Comparison of ENCODE assay signal across 14 cellular contexts in the genomic region with DNA sequence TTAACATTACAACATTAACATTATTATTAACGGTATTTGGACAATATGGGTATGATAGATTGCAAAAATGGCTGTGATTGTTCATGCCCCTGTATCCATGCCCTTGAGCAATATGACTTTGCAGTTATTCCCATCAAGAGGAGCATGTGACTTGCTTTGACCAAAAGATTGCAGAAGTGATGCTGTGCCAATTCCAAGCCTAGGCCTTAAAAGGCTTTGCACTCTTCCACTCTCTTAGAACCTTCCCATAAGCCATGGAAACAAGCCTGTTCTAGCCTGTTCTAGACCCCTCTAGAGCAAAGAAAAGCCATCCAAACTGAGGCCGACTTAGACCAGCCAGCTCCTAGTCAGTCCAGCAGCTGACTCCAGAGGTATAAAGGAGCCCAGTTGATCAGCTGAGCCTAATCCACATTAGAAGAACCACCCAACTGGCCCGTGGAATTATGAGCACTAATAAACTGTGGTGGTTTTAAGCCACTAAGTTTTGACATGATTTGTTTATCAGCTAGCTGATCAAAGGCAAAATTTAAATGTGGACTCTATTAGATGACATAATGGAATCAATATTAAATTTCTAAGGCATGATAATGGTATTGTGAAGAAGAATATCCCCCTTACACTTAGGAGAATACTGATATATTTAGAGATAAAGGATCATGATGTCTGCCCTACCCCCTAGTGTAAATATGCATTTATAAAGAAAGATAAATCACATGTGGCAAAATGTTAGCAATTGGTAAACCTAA. TPM values are rescaled to one million over a fixed set of nuclear protein-coding genes. Genes with fewer than 3 reads are reported as not detected.
DNase-seq lines count a peak whose midpoint lies in the region; ATAC-seq and TF ChIP-seq lines count a peak whose summit lies in the region.
"Had no signal": no experiment of that assay in that cellular context is flagged by ENCODE, and none has a peak within 500 bp of the region (broad histone marks: within the 10 kb centered on the region; RNA-seq: fewer than 3 reads in every experiment).

No MANE protein-coding gene starts in this region.

- H3K27ac ChIP-seq in SK-N-MC (peak overlapping the region; percentile 22; the same call in 1 of the 2 replicates), psoas muscle (peak overlapping the region; percentile 34), neural progenitor cell (no peak overlapping the region)
- no peak overlapping the region for H3K27ac ChIP-seq in CD8-positive, alpha-beta memory T cell (ENCODE audit: low read depth, low read length)
- H3K27ac ChIP-seq: ovary, transverse colon had no signal

- H3K4me3 Mint-ChIP-seq in activated T-helper 2 cell treated with anti-CD3 and anti-CD28 coated beads, Interferon-gamma antibody, Interleukin-2, Interleukin-4, amounts not matched to agents 10 μg/mL and 5 μg/mL and 100 μg/mL, durations not matched to agents 14 hours and 24 hours and 36 hours (ENCODE audit: low read depth): no peak overlapping the region
- no peak overlapping the region for H3K4me3 Mint-ChIP-seq in CD8-positive, alpha-beta memory T cell
- H3K4me3 Mint-ChIP-seq in neural progenitor cell: no peak overlapping the region
- H3K4me3 Mint-ChIP-seq: activated naive CD8-positive, alpha-beta T cell treated with anti-CD3 and anti-CD28 coated beads for 36 hours had no signal

- H3K4me3 ChIP-seq in SK-N-MC: no peak overlapping the region
- no peak overlapping the region for H3K4me3 ChIP-seq in fibroblast of mammary gland (ENCODE audit: control insufficient read depth, low read depth, low read length)
- no peak overlapping the region for H3K4me3 ChIP-seq in psoas muscle
- no peak overlapping the region for H3K4me3 ChIP-seq in CD8-positive, alpha-beta memory T cell (ENCODE audit: low read length)
- no peak overlapping the region for H3K4me3 ChIP-seq in neural progenitor cell
- H3K4me3 ChIP-seq: ovary, transverse colon had no signal

- DNase-seq in GM03348 (ENCODE audit: low spot score) (peak; percentile 14), SK-N-MC (ENCODE audit: low read depth, low spot score) (no peak), fibroblast of mammary gland (ENCODE audit: low read depth) (peak; percentile 38), psoas muscle (no peak), neural progenitor cell (ENCODE audit: low spot score) (no peak), posterior cingulate gyrus (no peak)
- DNase-seq in activated T-helper 2 cell treated with anti-CD3 and anti-CD28 coated beads, Interferon-gamma antibody, Interleukin-2, Interleukin-4, amounts not matched to agents 10 μg/mL and 5 μg/mL and 100 μg/mL, durations not matched to agents 14 hours and 24 hours and 36 hours (ENCODE audit: low spot score): no peak
- DNase-seq in CD8-positive, alpha-beta memory T cell: no peak
- DNase-seq: activated naive CD8-positive, alpha-beta T cell treated with anti-CD3 and anti-CD28 coated beads for 36 hours; NCI-H2171 treated with DMSO at 0.1 percent for 48 hours; ovary; stimulated activated CD4-positive, alpha-beta T cell treated with anti-CD3 and anti-CD28 coated beads, Interleukin-15, amount 100 ng/mL, for 24 hours; transverse colon had no signal

- ATAC-seq in psoas muscle: peak; percentile 44 to 67 (median 59)
- ATAC-seq: activated CD4-positive, CD25-positive, alpha-beta regulatory T cell treated with anti-CD3 and anti-CD28 coated beads, Interleukin-2, amount 50 U/mL, for 24 hours had no signal

- H3K79me2 ChIP-seq in neural progenitor cell (ENCODE audit: low read depth): no peaks in the 10 kb centered on the region

- H3K27me3 Mint-ChIP-seq in activated T-helper 2 cell treated with anti-CD3 and anti-CD28 coated beads, Interferon-gamma antibody, Interleukin-2, Interleukin-4, amounts not matched to agents 10 μg/mL and 5 μg/mL and 100 μg/mL, durations not matched to agents 14 hours and 24 hours and 36 hours (ENCODE audit: low read depth): no peaks in the 10 kb centered on the region
- H3K27me3 Mint-ChIP-seq in CD8-positive, alpha-beta memory T cell: no peaks in the 10 kb centered on the region
- H3K27me3 Mint-ChIP-seq in neural progenitor cell (ENCODE audit: insufficient read depth, low read depth): no peaks in the 10 kb centered on the region
- H3K27me3 Mint-ChIP-seq: activated naive CD8-positive, alpha-beta T cell treated with anti-CD3 and anti-CD28 coated beads for 36 hours had no signal

- peaks cover 10% of the 10 kb centered on the region for H3K36me3 Mint-ChIP-seq in activated T-helper 2 cell treated with anti-CD3 and anti-CD28 coated beads, Interferon-gamma antibody, Interleukin-2, Interleukin-4, amounts not matched to agents 10 μg/mL and 5 μg/mL and 100 μg/mL, durations not matched to agents 14 hours and 24 hours and 36 hours (ENCODE audit: low read depth)
- peaks cover 0 to 5% (median 1%) of the 10 kb centered on the region in 3 donors for H3K36me3 Mint-ChIP-seq in CD8-positive, alpha-beta memory T cell
- no peaks in the 10 kb centered on the region for H3K36me3 Mint-ChIP-seq in neural progenitor cell

- peaks cover 23% of the 10 kb centered on the region for H3K4me1 Mint-ChIP-seq in activated T-helper 2 cell treated with anti-CD3 and anti-CD28 coated beads, Interferon-gamma antibody, Interleukin-2, Interleukin-4, amounts not matched to agents 10 μg/mL and 5 μg/mL and 100 μg/mL, durations not matched to agents 14 hours and 24 hours and 36 hours (ENCODE audit: low read depth)
- H3K4me1 Mint-ChIP-seq in CD8-positive, alpha-beta memory T cell: peaks cover 12 to 41% (median 25%) of the 10 kb centered on the region in 3 donors
- H3K4me1 Mint-ChIP-seq in neural progenitor cell: peaks cover 16% of the 10 kb centered on the region

- POLR2A ChIA-PET in CD8-positive, alpha-beta memory T cell (lab: Charles Lee): no interaction called here

- H3K36me3 ChIP-seq in SK-N-MC (ENCODE audit: insufficient read depth, low read length): no peaks in the 10 kb centered on the region
- H3K36me3 ChIP-seq in psoas muscle (ENCODE audit: insufficient read depth in 1 of 2, low read depth in 1 of 2): no peaks in the 10 kb centered on the region
- no peaks in the 10 kb centered on the region for H3K36me3 ChIP-seq in CD8-positive, alpha-beta memory T cell (ENCODE audit: insufficient read depth, low read length)
- no peaks in the 10 kb centered on the region for H3K36me3 ChIP-seq in neural progenitor cell
- H3K36me3 ChIP-seq: ovary, transverse colon had no signal

- TF ChIP-seq CTCF in fibroblast of mammary gland (conservative IDR thresholded peaks at IDR 0.05; ENCODE audit: control insufficient read depth, insufficient read depth, low read depth, low read length): no peak
- no peak for TF ChIP-seq CTCF in psoas muscle (IDR thresholded peaks at IDR 0.05)
- no peak for TF ChIP-seq CTCF in neural progenitor cell (IDR thresholded peaks at IDR 0.05)

- H3K27me3 ChIP-seq in psoas muscle (ENCODE audit: insufficient read depth in 3 of 3, low read length in 2 of 3) (no peaks in the 10 kb centered on the region), neural progenitor cell (no peaks in the 10 kb centered on the region)
- no peaks in the 10 kb centered on the region for H3K27me3 ChIP-seq in CD8-positive, alpha-beta memory T cell (ENCODE audit: insufficient read depth, low read length, poor library complexity, severe bottlenecking)
- H3K27me3 ChIP-seq: ovary, transverse colon had no signal

- H3K9me3 Mint-ChIP-seq in activated T-helper 2 cell treated with anti-CD3 and anti-CD28 coated beads, Interferon-gamma antibody, Interleukin-2, Interleukin-4, amounts not matched to agents 10 μg/mL and 5 μg/mL and 100 μg/mL, durations not matched to agents 14 hours and 24 hours and 36 hours: no peaks in the 10 kb centered on the region
- no peaks in the 10 kb centered on the region for H3K9me3 Mint-ChIP-seq in CD8-positive, alpha-beta memory T cell
- no peaks in the 10 kb centered on the region for H3K9me3 Mint-ChIP-seq in neural progenitor cell

- H3F3A ChIP-seq in neural progenitor cell (ENCODE audit: low read depth): peaks cover 7% of the 10 kb centered on the region

- H2AFZ ChIP-seq in neural progenitor cell (replicated peaks): no peak overlapping the region

- H3K27ac Mint-ChIP-seq in activated T-helper 2 cell treated with anti-CD3 and anti-CD28 coated beads, Interferon-gamma antibody, Interleukin-2, Interleukin-4, amounts not matched to agents 10 μg/mL and 5 μg/mL and 100 μg/mL, durations not matched to agents 14 hours and 24 hours and 36 hours: no peak overlapping the region
- H3K27ac Mint-ChIP-seq in CD8-positive, alpha-beta memory T cell: no peak overlapping the region
- no peak overlapping the region for H3K27ac Mint-ChIP-seq in neural progenitor cell
- H3K27ac Mint-ChIP-seq: activated naive CD8-positive, alpha-beta T cell treated with anti-CD3 and anti-CD28 coated beads for 36 hours had no signal

- H4K20me1 ChIP-seq in neural progenitor cell (ENCODE audit: low read depth): no peaks in the 10 kb centered on the region

- 45 to 60% (median 49%) methylated on average over 3 of the region's 3 CpGs for WGBS in psoas muscle, 3 donors

- intact Hi-C loops in psoas muscle (cut with DNase I) (no loop called here), posterior cingulate gyrus (cut with DNase I) (no loop called here)
- intact Hi-C loops in activated T-helper 2 cell treated with anti-CD3 and anti-CD28 coated beads, Interferon-gamma antibody, Interleukin-2, Interleukin-4, amounts not matched to agents 10 μg/mL and 5 μg/mL and 100 μg/mL, durations not matched to agents 14 hours and 24 hours and 36 hours (cut with micrococcal nuclease): no loop called here

- no peak overlapping the region for H3K9ac ChIP-seq in SK-N-MC (ENCODE audit: insufficient read length)
- no peak overlapping the region for H3K9ac ChIP-seq in neural progenitor cell

- H3K9me3 ChIP-seq in SK-N-MC (ENCODE audit: low read depth, low read length): no peaks in the 10 kb centered on the region
- H3K9me3 ChIP-seq in psoas muscle: no peaks in the 10 kb centered on the region
- H3K9me3 ChIP-seq in CD8-positive, alpha-beta memory T cell (ENCODE audit: low read length): no peaks in the 10 kb centered on the region
- no peaks in the 10 kb centered on the region for H3K9me3 ChIP-seq in neural progenitor cell (ENCODE audit: low read depth)
- H3K9me3 ChIP-seq: ovary, transverse colon had no signal

- no peak overlapping the region for H3K4me2 ChIP-seq in neural progenitor cell

- peaks cover 39% of the 10 kb centered on the region for H3K4me1 ChIP-seq in psoas muscle
- H3K4me1 ChIP-seq in CD8-positive, alpha-beta memory T cell (ENCODE audit: insufficient read depth, low read length): no peaks in the 10 kb centered on the region
- H3K4me1 ChIP-seq in neural progenitor cell: peaks cover 9% of the 10 kb centered on the region

- CTCF ChIA-PET in CD8-positive, alpha-beta memory T cell (lab: Charles Lee): no interaction called here

RNA-seq across cellular contexts. Expression of a gene that starts 28.6 kb away (rescaled TPM):
- total RNA-seq in psoas muscle (10 to 100 TPM; 15.2 to 89.7 (median 37.6) TPM), neural progenitor cell (ENCODE audit: low replicate concordance) (3.6 and 12.3 TPM in 2 replicates)
- polyA plus RNA-seq in psoas muscle: 10 to 100 TPM in 2 of 3 donors, 1 to 10 TPM in 1; 3.4 to 21.5 (median 13.7) TPM
- total RNA-seq in activated T-helper 2 cell treated with anti-CD3 and anti-CD28 coated beads, Interferon-gamma antibody, Interleukin-2, Interleukin-4, amounts not matched to agents 10 μg/mL and 5 μg/mL and 100 μg/mL, durations not matched to agents 14 hours and 24 hours and 36 hours: 29.1 and 31.5 TPM in 2 replicates
- total RNA-seq in CD8-positive, alpha-beta memory T cell: 10 to 100 TPM; 15.7 to 17.1 TPM
- 5.1 TPM for polyA plus RNA-seq in CD8-positive, alpha-beta memory T cell

Comparison
In these comparisons a context has a peak if more than half of its experiments do, and no peak if none do; other contexts are left out.
1. DNase-seq: peak in GM03348 (single experiment) and fibroblast of mammary gland (single experiment); none in SK-N-MC (single experiment), psoas muscle (0 of 2), activated T-helper 2 cell treated with anti-CD3 and anti-CD28 coated beads, Interferon-gamma antibody, Interleukin-2, Interleukin-4, amounts not matched to agents 10 μg/mL and 5 μg/mL and 100 μg/mL, durations not matched to agents 14 hours and 24 hours and 36 hours (single experiment), CD8-positive, alpha-beta memory T cell (0 of 5), neural progenitor cell (single experiment) and posterior cingulate gyrus (0 of 10).
2. H3K27ac ChIP-seq: peak in SK-N-MC (single experiment) and psoas muscle (single experiment); none in CD8-positive, alpha-beta memory T cell (single experiment) and neural progenitor cell (single experiment).